12 cellular contexts compared by ENCODE assay signal in the genomic region with DNA sequence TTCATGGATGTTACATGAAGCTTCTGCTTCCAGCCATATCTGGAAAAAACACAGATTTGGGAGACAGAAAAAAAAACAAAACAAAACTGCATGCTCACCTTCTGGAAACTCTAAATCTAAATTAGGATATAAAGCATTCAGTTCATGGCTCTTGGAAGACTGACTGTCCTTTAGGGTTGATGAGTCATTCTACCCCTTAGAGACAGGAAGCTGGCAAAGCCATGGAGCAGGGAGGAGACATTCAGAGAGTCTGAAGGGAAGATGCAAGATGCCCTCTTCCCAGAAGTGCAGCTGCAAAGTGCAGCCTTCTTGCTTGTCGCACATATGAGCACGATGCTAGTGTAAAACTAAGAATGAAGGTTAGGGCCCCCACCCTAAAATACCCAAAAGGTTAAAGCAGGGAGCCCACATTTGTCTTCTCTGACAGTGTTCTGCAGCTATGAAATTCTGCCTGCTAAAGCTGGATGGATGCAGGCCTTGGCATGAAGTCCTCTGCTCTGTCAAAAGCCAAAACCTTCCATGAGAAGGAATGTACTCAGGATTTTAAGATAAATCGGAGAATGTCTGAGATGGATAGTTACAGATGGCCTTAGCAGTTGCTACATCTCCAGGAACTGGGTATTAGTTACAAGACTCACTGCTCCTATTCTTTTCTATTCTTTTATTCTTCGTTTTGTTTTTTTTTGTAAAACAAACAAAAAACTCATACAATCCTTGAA.
DNase-seq lines count a peak whose midpoint lies in the region; ATAC-seq and TF ChIP-seq lines count a peak whose summit lies in the region.
"Had no signal": no experiment of that assay in that cellular context is flagged by ENCODE, and none has a peak within 500 bp of the region (broad histone marks: within the 10 kb centered on the region; RNA-seq: fewer than 3 reads in every experiment).

No MANE protein-coding gene starts in this region.

- no peak overlapping the region for H3K4me3 ChIP-seq in fibroblast of lung (replicated peaks in 1 of 4; ENCODE audit: control extremely low read depth in 1 of 4, insufficient read depth in 1 of 4, low read depth in 3 of 4, low read length in 4 of 4)
- H3K4me3 ChIP-seq: cardiac muscle cell had no signal

- ATAC-seq in GM21528 (IDR thresholded peaks at IDR 0.05; ENCODE audit: low FRiP score, unreplicated experiment) (no peak), GM18907 (IDR thresholded peaks at IDR 0.05; ENCODE audit: unreplicated experiment) (no peak), left colon (no peak)
- ATAC-seq: stimulated activated memory B cell treated with anti-CD40 and anti-IgM and Interleukin-4, amounts not matched to agents 10 μg/mL and 1 μg/mL and 100 μg/mL, for 72 hours had no signal

- H3K79me2 ChIP-seq in fibroblast of lung (ENCODE audit: control insufficient read depth, insufficient read depth, low read length) = no peaks in the 10 kb centered on the region

- no peak overlapping the region for H3K9ac ChIP-seq in fibroblast of lung (ENCODE audit: insufficient read depth, low read length)

- DNase-seq in GM03348 (ENCODE audit: low spot score) (peak; percentile 78), RKO (ENCODE audit: low spot score) (peak; percentile 10), fibroblast of lung (ENCODE audit: low read depth in 2 of 2) (peak; percentile 50 to 76), renal cortical epithelial cell (ENCODE audit: low read depth) (peak; percentile 57), left colon (no peak)
- DNase-seq in effector CD4-positive, alpha-beta T cell = no peak
- DNase-seq: H7, head of caudate nucleus had no signal

- no peaks in the 10 kb centered on the region for H4K20me1 ChIP-seq in fibroblast of lung (ENCODE audit: control insufficient read depth, extremely low read depth, insufficient read depth, low read length)

- peaks cover 11% of the 10 kb centered on the region for H3K4me1 ChIP-seq in fibroblast of lung (ENCODE audit: control insufficient read depth, extremely low read depth, insufficient read depth, low read length)

- no peak overlapping the region for H3K27ac ChIP-seq in fibroblast of lung (ENCODE audit: insufficient read depth, low read length)
- H3K27ac ChIP-seq: cardiac muscle cell had no signal

- intact Hi-C loops in left colon (cut with DNase I, micrococcal nuclease) = no loop called here

- H3K27me3 ChIP-seq in fibroblast of lung (ENCODE audit: control insufficient read depth, insufficient read depth, low read length) = no peaks in the 10 kb centered on the region
- H3K27me3 ChIP-seq: cardiac muscle cell had no signal

- no peak overlapping the region for H2AFZ ChIP-seq in fibroblast of lung (ENCODE audit: low read length)

- no peak for TF ChIP-seq CTCF in fibroblast of lung (conservative IDR thresholded peaks at IDR 0.05 in 1 of 2, IDR thresholded peaks at IDR 0.05 in 1 of 2; ENCODE audit: low read depth in 1 of 2, low read length in 2 of 2)

- peak overlapping the region; percentile 44 for H3K4me2 ChIP-seq in fibroblast of lung (ENCODE audit: extremely low read depth, insufficient read depth, low read length)

- no peaks in the 10 kb centered on the region for H3K36me3 ChIP-seq in fibroblast of lung (ENCODE audit: control insufficient read depth, insufficient read depth, low read length)
- H3K36me3 ChIP-seq: cardiac muscle cell had no signal

- H3K9me3 ChIP-seq in fibroblast of lung (ENCODE audit: control insufficient read depth, insufficient read depth, low read depth, low read length) = no peaks in the 10 kb centered on the region

Comparison
In these comparisons a context has a peak if more than half of its experiments do, and no peak if none do; other contexts are left out.
1. DNase-seq: peak in GM03348 (single experiment), RKO (single experiment), fibroblast of lung (2 of 2) and renal cortical epithelial cell (single experiment); none in effector CD4-positive, alpha-beta T cell (single experiment) and left colon (0 of 2).